ENCODE assay signal across 9 cellular contexts in genomic region chr15:69032006-69032405, GRCh38. TPM values are rescaled to one million over a fixed set of nuclear protein-coding genes. Genes with fewer than 3 reads are reported as not detected.
DNase-seq lines count a peak whose midpoint lies in the region; ATAC-seq and TF ChIP-seq lines count a peak whose summit lies in the region.
"Had no signal": no experiment of that assay in that cellular context is flagged by ENCODE, and none has a peak within 500 bp of the region (broad histone marks: within the 10 kb centered on the region; RNA-seq: fewer than 3 reads in every experiment).

No MANE protein-coding gene starts in this region.

- TF ChIP-seq CTCF in BJ (IDR thresholded peaks at IDR 0.05; ENCODE audit: insufficient read depth, low read depth, low read length), result no peak

- H3K36me3 Mint-ChIP-seq in dendritic cell treated with granulocyte-macrophage colony-stimulating factor and Interleukin-4, amounts not matched to agents 40 ng/mL and 50 ng/mL, for 4 days (ENCODE audit: low read depth), result no peaks in the 10 kb centered on the region
- H3K36me3 Mint-ChIP-seq in natural killer cell treated with Interleukin-12 subunit alpha and Interleukin-12 subunit beta and Interleukin-15 and Interleukin-18, amount 100 ng/mL, for 72 hours, result no peaks in the 10 kb centered on the region

- peaks cover 20% of the 10 kb centered on the region for H3K27me3 Mint-ChIP-seq in dendritic cell treated with granulocyte-macrophage colony-stimulating factor and Interleukin-4, amounts not matched to agents 40 ng/mL and 50 ng/mL, for 4 days
- peaks cover 13 to 19% of the 10 kb centered on the region in 2 donors for H3K27me3 Mint-ChIP-seq in natural killer cell treated with Interleukin-12 subunit alpha and Interleukin-12 subunit beta and Interleukin-15 and Interleukin-18, amount 100 ng/mL, for 72 hours

- H3K4me1 ChIP-seq in HUES6 (ENCODE audit: control insufficient read depth, insufficient read depth, low read length), result 0 out of 2 replicates have a peak, but pooled peaks cover 3% of the 10 kb centered on the region

- H3K4me3 ChIP-seq in BJ (ENCODE audit: low read depth, low read length) (peak overlapping the region; percentile 30), HUES6 (ENCODE audit: low read depth, low read length) (peak overlapping the region; percentile 43)

- no peaks in the 10 kb centered on the region for H3K27me3 ChIP-seq in BJ (ENCODE audit: control insufficient read depth, insufficient read depth, low read length)
- peaks cover 12% of the 10 kb centered on the region for H3K27me3 ChIP-seq in HUES6 (ENCODE audit: control insufficient read depth, insufficient read depth, low read length)

- POLR2A ChIA-PET in BJ (lab: Charles Lee), result no interaction called here

- no peak overlapping the region for H3K27ac Mint-ChIP-seq in dendritic cell treated with granulocyte-macrophage colony-stimulating factor and Interleukin-4, amounts not matched to agents 40 ng/mL and 50 ng/mL, for 4 days
- H3K27ac Mint-ChIP-seq in natural killer cell treated with Interleukin-12 subunit alpha and Interleukin-12 subunit beta and Interleukin-15 and Interleukin-18, amount 100 ng/mL, for 72 hours, result no peak overlapping the region

- no peak for ATAC-seq in natural killer cell treated with Interleukin-12 subunit alpha and Interleukin-12 subunit beta and Interleukin-15 and Interleukin-18, amount 100 ng/mL, for 72 hours
- no peak for ATAC-seq in HG03025 (IDR thresholded peaks at IDR 0.05; ENCODE audit: low FRiP score, unreplicated experiment)

- H3K27ac ChIP-seq in HUES6 (ENCODE audit: low read depth, low read length), result no peak overlapping the region

- CTCF ChIA-PET in BJ (lab: Yijun Ruan, JAX), result interaction anchor here (0.7 to 1.6 kb wide), 6 partner anchors 9 to 41 kb away, joined by 3 to 14 read pairs (median 4); partner anchors contain the start of gene NOX5

- H3K4me3 Mint-ChIP-seq in dendritic cell treated with granulocyte-macrophage colony-stimulating factor and Interleukin-4, amounts not matched to agents 40 ng/mL and 50 ng/mL, for 4 days, result peak overlapping the region; percentile 8
- H3K4me3 Mint-ChIP-seq in natural killer cell treated with Interleukin-12 subunit alpha and Interleukin-12 subunit beta and Interleukin-15 and Interleukin-18, amount 100 ng/mL, for 72 hours, result peak overlapping the region; percentile 54

- H3K36me3 ChIP-seq in BJ (ENCODE audit: control insufficient read depth, insufficient read depth, low read length) (no peaks in the 10 kb centered on the region), HUES6 (ENCODE audit: control insufficient read depth, insufficient read depth, low read length) (no peaks in the 10 kb centered on the region)

- no peak overlapping the region for H3K9ac ChIP-seq in HUES6 (ENCODE audit: low read length)

- DNase-seq in BJ (ENCODE audit: low read depth), result no peak
- no peak for DNase-seq in natural killer cell treated with Interleukin-12 subunit alpha and Interleukin-12 subunit beta and Interleukin-15 and Interleukin-18, amount 100 ng/mL, for 72 hours (ENCODE audit: low spot score)
- no peak for DNase-seq in ACHN
- no peak for DNase-seq in NCI-H1048 (lab: John Stamatoyannopoulos, UW)
- DNase-seq in COLO829 (ENCODE audit: low spot score), result no peak
- DNase-seq: Kasumi-1 had no signal

- no peaks in the 10 kb centered on the region for H3K9me3 Mint-ChIP-seq in dendritic cell treated with granulocyte-macrophage colony-stimulating factor and Interleukin-4, amounts not matched to agents 40 ng/mL and 50 ng/mL, for 4 days
- H3K9me3 Mint-ChIP-seq in natural killer cell treated with Interleukin-12 subunit alpha and Interleukin-12 subunit beta and Interleukin-15 and Interleukin-18, amount 100 ng/mL, for 72 hours, result no peaks in the 10 kb centered on the region

- intact Hi-C loops in dendritic cell treated with granulocyte-macrophage colony-stimulating factor and Interleukin-4, amounts not matched to agents 40 ng/mL and 50 ng/mL, for 4 days (cut with micrococcal nuclease), result no loop called here

- peaks cover 10% of the 10 kb centered on the region for H3K4me1 Mint-ChIP-seq in dendritic cell treated with granulocyte-macrophage colony-stimulating factor and Interleukin-4, amounts not matched to agents 40 ng/mL and 50 ng/mL, for 4 days (ENCODE audit: low read depth)
- H3K4me1 Mint-ChIP-seq in natural killer cell treated with Interleukin-12 subunit alpha and Interleukin-12 subunit beta and Interleukin-15 and Interleukin-18, amount 100 ng/mL, for 72 hours (ENCODE audit: low read depth in 2 of 2), result peaks cover 7 to 11% of the 10 kb centered on the region in 2 donors

- in situ Hi-C loops in ACHN (cut with HindIII; ENCODE audit: low pct_ligation_motif_present, low pct_unique_long_range_greater_than_20kb, low sequenced_read_pairs), result no loop called here

- H3K9me3 ChIP-seq in HUES6 (ENCODE audit: control insufficient read depth, insufficient read depth, low read depth, low read length), result no peaks in the 10 kb centered on the region

RNA-seq across cellular contexts. Expression of gene NOX5, which starts 17.5 kb away (rescaled TPM):
- 0.50 and 0.86 TPM in 2 replicates for polyA plus RNA-seq in BJ (2011; rRNA removed)
- 0.90 and 0.93 TPM in 2 replicates for polyA minus RNA-seq in BJ (2011; rRNA and poly(A)+ RNA removed)
- total RNA-seq in natural killer cell treated with Interleukin-12 subunit alpha and Interleukin-12 subunit beta and Interleukin-15 and Interleukin-18, amount 100 ng/mL, for 72 hours, result not detected
